ENCODE assay signal across 13 cellular contexts in the genomic region with DNA sequence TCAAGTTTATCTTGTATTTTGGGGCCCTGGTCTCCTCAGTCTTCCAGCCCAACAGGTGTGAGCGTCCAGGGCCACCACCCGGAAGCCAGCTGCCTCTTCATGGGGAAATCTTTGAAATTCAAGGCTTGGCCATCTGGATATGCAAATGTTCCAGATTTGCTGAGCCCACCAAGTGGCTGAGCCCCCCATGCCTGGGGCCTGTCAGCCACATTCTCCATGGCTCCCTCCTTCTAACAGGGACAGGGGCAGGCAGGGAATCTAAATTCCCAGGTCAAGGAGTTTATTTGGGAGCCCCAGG. TPM values are rescaled to one million over a fixed set of nuclear protein-coding genes. Genes with fewer than 3 reads are reported as not detected.
DNase-seq lines count a peak whose midpoint lies in the region; ATAC-seq, FAIRE-seq and TF ChIP-seq lines count a peak whose summit lies in the region.
"Had no signal": no experiment of that assay in that cellular context is flagged by ENCODE, and none has a peak within 500 bp of the region (broad histone marks: within the 10 kb centered on the region; RNA-seq: fewer than 3 reads in every experiment).

No MANE protein-coding gene starts in this region.

- H3K9me3 ChIP-seq in HepG2 (ENCODE audit: low read length) (no peaks in the 10 kb centered on the region), right lobe of liver (no peaks in the 10 kb centered on the region), OCI-LY1 (ENCODE audit: low read length) (no peaks in the 10 kb centered on the region), kidney (ENCODE audit: control insufficient read depth in 1 of 2, low read length in 2 of 2) (no peaks in the 10 kb centered on the region), stomach (no peaks in the 10 kb centered on the region)
- H3K9me3 ChIP-seq: A549, psoas muscle, upper lobe of left lung had no signal

- H4K20me1 ChIP-seq in HepG2 (ENCODE audit: insufficient read depth, low read length) (no peaks in the 10 kb centered on the region), OCI-LY1 (ENCODE audit: insufficient read depth, low read length) (no peaks in the 10 kb centered on the region)

- H3K9me2 ChIP-seq in OCI-LY1 (ENCODE audit: low read depth, low read length): no peaks in the 10 kb centered on the region

- ATAC-seq in HepG2: no peak
- no peak for ATAC-seq in right lobe of liver
- ATAC-seq in GM18861 (IDR thresholded peaks at IDR 0.05; ENCODE audit: unreplicated experiment): no peak
- no peak for ATAC-seq in GM19395 (IDR thresholded peaks at IDR 0.05; ENCODE audit: unreplicated experiment)
- no peak for ATAC-seq in HG02981 (IDR thresholded peaks at IDR 0.05; ENCODE audit: unreplicated experiment)

- TF ChIP-seq POLR2A in HepG2 (IDR thresholded peaks at IDR 0.05; ENCODE audit: insufficient read depth in 1 of 2, low read depth in 2 of 2, low read length in 2 of 2) (no peak), right lobe of liver (IDR thresholded peaks at IDR 0.05) (no peak), stomach (IDR thresholded peaks at IDR 0.05) (no peak)

- H3K4me2 ChIP-seq in HepG2 (ENCODE audit: low read depth, low read length): no peak overlapping the region
- no peak overlapping the region for H3K4me2 ChIP-seq in OCI-LY1 (ENCODE audit: low read length)
- H3K4me2 ChIP-seq: A549 had no signal

- FAIRE-seq in HepG2 (lab: Jason Lieb, UNC) (no peak), kidney (lab: Jason Lieb, UNC) (no peak)
- FAIRE-seq: A549, frontal cortex had no signal

- H3K79me2 ChIP-seq in HepG2 (ENCODE audit: insufficient read depth, low read length): no peaks in the 10 kb centered on the region
- H3K79me2 ChIP-seq in OCI-LY1 (ENCODE audit: insufficient read depth, low read length): no peaks in the 10 kb centered on the region

- H3K4me1 ChIP-seq in HepG2 (ENCODE audit: insufficient read depth, low read length): peaks cover 57% of the 10 kb centered on the region
- peaks cover 8 to 39% (median 18%) of the 10 kb centered on the region in 4 donors for H3K4me1 ChIP-seq in right lobe of liver
- peaks cover 59% of the 10 kb centered on the region for H3K4me1 ChIP-seq in OCI-LY1 (ENCODE audit: insufficient read depth, low read length, severe bottlenecking)
- peaks cover 23 to 35% of the 10 kb centered on the region in 2 donors for H3K4me1 ChIP-seq in kidney (ENCODE audit: control insufficient read depth in 1 of 2, insufficient read depth in 1 of 2, low read depth in 1 of 2, low read length in 2 of 2)
- peaks cover 40 to 50% (median 45%) of the 10 kb centered on the region in 4 donors for H3K4me1 ChIP-seq in stomach

- H3K36me3 ChIP-seq in HepG2 (replicated peaks in 1 of 2; ENCODE audit: control insufficient read depth in 1 of 2, insufficient read depth in 2 of 2, low read length in 2 of 2) (peaks cover 0 to 8% of the 10 kb centered on the region in 2 experiments; a peak in 1 of 5 replicates), right lobe of liver (peaks cover 0 to 2% (median 0%) of the 10 kb centered on the region in 4 donors), OCI-LY1 (ENCODE audit: insufficient read depth, low read length) (peaks cover 4% of the 10 kb centered on the region; the same call in 1 of the 2 replicates), kidney (ENCODE audit: control insufficient read depth in 1 of 2, insufficient read depth in 2 of 2, low read length in 2 of 2) (peaks cover 0 to 3% of the 10 kb centered on the region in 2 donors), stomach (peaks cover 0 to 27% (median 16%) of the 10 kb centered on the region in 4 donors)

- POLR2A ChIA-PET in HepG2 (lab: Yijun Ruan, JAX): interaction anchor here (0.6 to 1.9 kb wide), 5 partner anchors 14 to 132 kb away, joined by 3 to 6 read pairs (median 4); partner anchors contain the start of genes CXXC5 and UBE2D2

- CTCF ChIA-PET in HepG2 (lab: Yijun Ruan, JAX; ENCODE audit: low intra/inter-chr PET ratio, low total read pairs): interaction anchor here (1.4 to 2.5 kb wide), 2 partner anchors 56 to 132 kb away, joined by 16 to 54 read pairs; no protein-coding TSS in a partner anchor

- no peak overlapping the region for H3K4me3 ChIP-seq in HepG2 (replicated peaks in 1 of 3; ENCODE audit: insufficient read depth in 1 of 3, low read depth in 2 of 3, low read length in 3 of 3)
- H3K4me3 ChIP-seq in right lobe of liver: no peak overlapping the region
- no peak overlapping the region for H3K4me3 ChIP-seq in OCI-LY1 (ENCODE audit: low read depth, low read length, poor library complexity, severe bottlenecking)
- no peak overlapping the region for H3K4me3 ChIP-seq in kidney (ENCODE audit: low read length in 2 of 2)
- no peak overlapping the region for H3K4me3 ChIP-seq in stomach
- H3K4me3 ChIP-seq: A549, psoas muscle, upper lobe of left lung had no signal

- H3K27ac ChIP-seq in HepG2 (ENCODE audit: extremely low read length, insufficient read depth, low read length): no peak overlapping the region
- no peak overlapping the region for H3K27ac ChIP-seq in right lobe of liver
- H3K27ac ChIP-seq in OCI-LY1 (ENCODE audit: low read depth, low read length, poor library complexity, severe bottlenecking): peak overlapping the region; percentile 98
- no peak overlapping the region for H3K27ac ChIP-seq in kidney (ENCODE audit: low read depth in 2 of 2, low read length in 2 of 2)
- no peak overlapping the region for H3K27ac ChIP-seq in stomach
- H3K27ac ChIP-seq: psoas muscle, upper lobe of left lung had no signal

- no peak for TF ChIP-seq CTCF in HepG2 (CRISPR knock-in tag; IDR thresholded peaks at IDR 0.05)
- no peak for TF ChIP-seq CTCF in right lobe of liver (IDR thresholded peaks at IDR 0.05)
- no peak for TF ChIP-seq CTCF in OCI-LY1 (IDR thresholded peaks at IDR 0.05; ENCODE audit: low read length)
- TF ChIP-seq CTCF in kidney (IDR thresholded peaks at IDR 0.05; ENCODE audit: borderline replicate concordance, extremely low read depth, insufficient read depth): no peak
- no peak for TF ChIP-seq CTCF in stomach (IDR thresholded peaks at IDR 0.05)

- WGBS in HepG2 (ENCODE audit: low lambda C conversion rate): 80% methylated on average over 1 of the region's 2 CpGs
- whole genome bisulfite sequencing in right lobe of liver (ENCODE audit: insufficient coverage, low coverage, low lambda C conversion rate, missing lambda C conversion rate): 93% methylated on average over 2 of the region's 2 CpGs
- 79 to 93% (median 87%) methylated on average over 2 of the region's 2 CpGs for WGBS in stomach, 5 donors

- DNase-seq in HepG2 (ENCODE audit: low spot score) (no peak), right lobe of liver (no peak), kidney (peak; percentile 49), stomach (peak; percentile 13)

- H3K27me3 ChIP-seq in HepG2 (ENCODE audit: control insufficient read depth in 1 of 2, insufficient read depth in 2 of 2, low read length in 2 of 2): no peaks in the 10 kb centered on the region
- no peaks in the 10 kb centered on the region for H3K27me3 ChIP-seq in right lobe of liver
- H3K27me3 ChIP-seq in OCI-LY1 (ENCODE audit: insufficient read depth, low read length): no peaks in the 10 kb centered on the region
- peaks cover 0 to 3% (median 0%) of the 10 kb centered on the region in 3 donors for H3K27me3 ChIP-seq in stomach
- H3K27me3 ChIP-seq: dorsolateral prefrontal cortex, upper lobe of left lung had no signal

- TF ChIP-seq RAD21 in HepG2 (CRISPR knock-in tag; IDR thresholded peaks at IDR 0.05): no peak

- H3K9ac ChIP-seq in HepG2 (ENCODE audit: insufficient read depth, low read depth, low read length) (no peak overlapping the region), OCI-LY1 (ENCODE audit: low read length) (peak overlapping the region; percentile 20; the same call in 1 of the 2 replicates), kidney (ENCODE audit: low read length in 2 of 2) (no peak overlapping the region)

- 0 out of 2 replicates have a peak, but pooled peaks cover 6% of the 10 kb centered on the region for H3F3A ChIP-seq in OCI-LY1 (ENCODE audit: insufficient read depth, low read length)

- BruUV-seq in HepG2 (replicated peaks; lab: Mats Ljungman, UMichigan): no TSS peak

- in situ Hi-C loops in HepG2 (cut with HindIII; ENCODE audit: extremely low pct_ligation_motif_present, low pct_unique_long_range_greater_than_20kb): loop anchor here (25.0 kb wide), 1 partner anchor 328 kb away; no protein-coding TSS in a partner anchor

- no peak for TF ChIP-seq EP300 in HepG2 (IDR thresholded peaks at IDR 0.05; ENCODE audit: low read depth in 2 of 2, low read length in 2 of 2)
- no peak for TF ChIP-seq EP300 in HepG2 (CRISPR knock-in tag; IDR thresholded peaks at IDR 0.05; ENCODE audit: borderline replicate concordance)
- no peak for TF ChIP-seq EP300 in stomach (IDR thresholded peaks at IDR 0.05)

- H2AFZ ChIP-seq in HepG2 (ENCODE audit: low read length) (no peak overlapping the region), OCI-LY1 (ENCODE audit: low read length) (no peak overlapping the region)

- intact Hi-C loops in HepG2 (cut with micrococcal nuclease; ENCODE audit: unreplicated experiment): loop anchor here (10.0 kb wide), 1 partner anchor 211 kb away; no protein-coding TSS in a partner anchor
- intact Hi-C loops in right lobe of liver (cut with DNase I): loop anchor here in 1 of 2 donors (5.0 kb wide), 1 partner anchor 128 kb away; no protein-coding TSS in a partner anchor
- intact Hi-C loops in kidney (cut with DNase I): loop anchor here (5.0 kb wide), 1 partner anchor 133 kb away; no protein-coding TSS in a partner anchor
- intact Hi-C loops in stomach (cut with DNase I; ENCODE audit: low total_unique reads): loop anchor here (5.0 kb wide), 2 partner anchors 58 to 133 kb away; no protein-coding TSS in a partner anchor

RNA-seq across cellular contexts. Expression of gene CXXC5, which starts 14.2 kb away (rescaled TPM):
- total RNA-seq in HepG2 (2016; rRNA removed; fragmentation: Illumina TruSeq; extraction: Trizol) (30.7 and 33.0 TPM in 2 replicates), right lobe of liver (10 to 100 TPM; 44.5 to 84.9 (median 66.4) TPM), kidney (122 TPM), stomach (100 to 1,000 TPM in 1 of 5 donors, 10 to 100 TPM in 4; 25.9 to 101 (median 32.7) TPM)
- 7.4 and 8.6 TPM in 2 replicates for total RNA-seq in HepG2 (2016; cell fraction: cytosol; rRNA removed; fragmentation: Illumina TruSeq; extraction: Trizol; ENCODE audit: low read depth)
- total RNA-seq in HepG2 (2016; cell fraction: insoluble cytoplasmic fraction; rRNA removed; fragmentation: Illumina TruSeq; extraction: Trizol): 30.5 and 33.5 TPM in 2 replicates
- total RNA-seq in HepG2 (2016; cell fraction: membrane; rRNA removed; fragmentation: Illumina TruSeq; extraction: Trizol): 32.7 and 37.9 TPM in 2 replicates
- total RNA-seq in HepG2 (2016; cell fraction: nucleus; rRNA removed; fragmentation: Illumina TruSeq; extraction: Trizol): 17.6 and 21.1 TPM in 2 replicates
- polyA plus RNA-seq in HepG2 (2011; rRNA removed) (27.9 and 32.3 TPM in 2 replicates), kidney (ENCODE audit: insufficient read depth, low read depth, low replicate concordance) (116 TPM), stomach (10 to 100 TPM; 18.3 to 26.3 (median 22.2) TPM)
- 20.7 and 35.7 TPM in 2 replicates for polyA plus RNA-seq in HepG2 (2011; cell fraction: cytosol; rRNA removed)
- polyA plus RNA-seq in HepG2 (2011; cell fraction: nucleus; rRNA removed): 20.0 and 30.1 TPM in 2 replicates
- 21.9 and 26.2 TPM in 2 replicates for polyA plus RNA-seq in HepG2 (2012)
- polyA plus RNA-seq in HepG2 (2016; cell fraction: cytosol; fragmentation: Illumina TruSeq; extraction: Trizol; ENCODE audit: low read depth): 7.7 and 8.6 TPM in 2 replicates
- polyA plus RNA-seq in HepG2 (2016; cell fraction: insoluble cytoplasmic fraction; fragmentation: Illumina TruSeq; extraction: Trizol; ENCODE audit: low read depth): 46.9 and 51.9 TPM in 2 replicates
- 30.1 and 31.3 TPM in 2 replicates for polyA plus RNA-seq in HepG2 (2016; cell fraction: membrane; fragmentation: Illumina TruSeq; extraction: Trizol; ENCODE audit: low read depth)
- polyA plus RNA-seq in HepG2 (2016; cell fraction: nucleus; fragmentation: Illumina TruSeq; extraction: Trizol; ENCODE audit: insufficient read depth, low read depth): 39.0 and 44.0 TPM in 2 replicates
- 13.2 and 63.5 TPM in 2 replicates for polyA minus RNA-seq in HepG2 (2011; rRNA and poly(A)+ RNA removed; ENCODE audit: low replicate concordance)
- 26.9 and 37.6 TPM in 2 replicates for polyA minus RNA-seq in HepG2 (2011; cell fraction: cytosol; rRNA and poly(A)+ RNA removed)
- polyA minus RNA-seq in HepG2 (2011; cell fraction: nucleus; rRNA and poly(A)+ RNA removed): 18.7 and 20.6 TPM in 2 replicates

Comparison
In these comparisons a context has a peak if more than half of its experiments do, and no peak if none do; other contexts are left out.
1. DNase-seq: peak in kidney (single experiment) and stomach (single experiment); none in HepG2 (single experiment) and right lobe of liver (0 of 3).